ENCODE assay signal across 35 cellular contexts in the genomic region with DNA sequence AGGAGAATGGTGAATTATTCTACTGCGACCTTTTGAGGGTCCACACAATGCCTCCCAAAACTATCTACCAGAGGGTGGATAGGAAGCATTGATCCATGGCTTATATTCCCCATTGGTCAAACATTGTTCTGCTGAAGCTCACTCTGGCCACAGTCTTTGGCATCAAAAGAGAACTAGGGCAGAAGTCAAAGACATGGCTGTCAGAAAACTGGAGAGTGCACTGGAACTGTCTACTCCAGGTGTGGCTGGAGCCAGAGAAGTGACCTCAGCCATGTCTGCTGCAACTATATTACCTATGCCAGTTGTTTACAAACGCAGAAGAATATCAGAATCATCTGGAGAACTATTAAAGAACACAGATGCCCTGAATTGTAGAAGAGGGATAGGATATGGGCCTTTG.
A peak's percentile ranks its signal among the peaks of the same experiment; 100 is the strongest.
DNase-seq lines count a peak whose midpoint lies in the region; ATAC-seq, FAIRE-seq and TF ChIP-seq lines count a peak whose summit lies in the region.
"Had no signal": no experiment of that assay in that cellular context is flagged by ENCODE, and none has a peak within 500 bp of the region (broad histone marks: within the 10 kb centered on the region; RNA-seq: fewer than 3 reads in every experiment).

No MANE protein-coding gene starts in this region.

- H4K20me1 ChIP-seq in HepG2 (ENCODE audit: insufficient read depth, low read length): no peaks in the 10 kb centered on the region
- H4K20me1 ChIP-seq: BLaER1; BLaER1 treated with 17β-estradiol and CSF1 and Interleukin-3, amounts not matched to agents 10 nM and 100 nM had no signal

- H2AFZ ChIP-seq in HepG2 (ENCODE audit: low read length): no peak overlapping the region

- TF ChIP-seq POLR2A in right lobe of liver (IDR thresholded peaks at IDR 0.05) (no peak), HepG2 (IDR thresholded peaks at IDR 0.05; ENCODE audit: insufficient read depth in 1 of 2, low read depth in 2 of 2, low read length in 2 of 2) (no peak)

- H3K9me3 ChIP-seq in right lobe of liver (no peaks in the 10 kb centered on the region), HepG2 (ENCODE audit: low read length) (no peaks in the 10 kb centered on the region)
- H3K9me3 ChIP-seq: A549, BE2C, Caco-2 had no signal

- no peaks in the 10 kb centered on the region for H3K36me3 ChIP-seq in right lobe of liver
- no peaks in the 10 kb centered on the region for H3K36me3 ChIP-seq in HepG2 (replicated peaks in 1 of 2; ENCODE audit: control insufficient read depth in 1 of 2, insufficient read depth in 2 of 2, low read length in 2 of 2)
- H3K36me3 ChIP-seq: BE2C; BLaER1 treated with 17β-estradiol and CSF1 and Interleukin-3, amounts not matched to agents 10 nM and 100 nM had no signal

- no peaks in the 10 kb centered on the region for H3K36me3 Mint-ChIP-seq in stimulated activated naive B cell treated with anti-CD40 and anti-IgM and Interleukin-4, amounts not matched to agents 10 μg/mL and 1 μg/mL and 100 μg/mL, for 72 hours
- H3K36me3 Mint-ChIP-seq: CD14-positive monocyte; CD4-positive, alpha-beta memory T cell; CD4-positive, CD25-positive, alpha-beta regulatory T cell; CD8-positive, alpha-beta memory T cell; CD8-positive, alpha-beta T cell had no signal

- TF ChIP-seq EP300 in HepG2 (IDR thresholded peaks at IDR 0.05; ENCODE audit: low read depth in 2 of 2, low read length in 2 of 2): no peak
- no peak for TF ChIP-seq EP300 in HepG2 (CRISPR knock-in tag; IDR thresholded peaks at IDR 0.05; ENCODE audit: borderline replicate concordance)

- no peak for TF ChIP-seq RAD21 in HepG2 (CRISPR knock-in tag; IDR thresholded peaks at IDR 0.05)

- no peak overlapping the region for H3K9ac ChIP-seq in HepG2 (ENCODE audit: insufficient read depth, low read depth, low read length)
- H3K9ac ChIP-seq: BLaER1; BLaER1 treated with 17β-estradiol and CSF1 and Interleukin-3, amounts not matched to agents 10 nM and 100 nM had no signal

- H3K4me3 ChIP-seq in right lobe of liver: no peak overlapping the region
- no peak overlapping the region for H3K4me3 ChIP-seq in HepG2 (replicated peaks in 1 of 3; ENCODE audit: insufficient read depth in 1 of 3, low read depth in 2 of 3, low read length in 3 of 3)
- H3K4me3 ChIP-seq: A549; BLaER1; BLaER1 treated with 17β-estradiol and CSF1 and Interleukin-3, amounts not matched to agents 10 nM and 100 nM had no signal

- H3K27ac ChIP-seq in right lobe of liver: no peak overlapping the region
- H3K27ac ChIP-seq in HepG2 (ENCODE audit: extremely low read length, insufficient read depth, low read length): no peak overlapping the region
- H3K27ac ChIP-seq: 22Rv1; A549; BLaER1; BLaER1 treated with 17β-estradiol and CSF1 and Interleukin-3, amounts not matched to agents 10 nM and 100 nM; C4-2B had no signal

- ATAC-seq in right lobe of liver: peak; percentile 44 to 84 (median 54)
- no peak for ATAC-seq in HepG2
- peak; percentile 90 for ATAC-seq in left lobe of liver
- no peak for ATAC-seq in stimulated activated naive B cell treated with anti-CD40 and anti-IgM and Interleukin-4, amounts not matched to agents 10 μg/mL and 1 μg/mL and 100 μg/mL, for 72 hours (replicated peaks)
- ATAC-seq: A549; CD8-positive, alpha-beta T cell had no signal

- TF ChIP-seq CTCF in right lobe of liver (IDR thresholded peaks at IDR 0.05): no peak
- TF ChIP-seq CTCF in HepG2 (CRISPR knock-in tag; IDR thresholded peaks at IDR 0.05): no peak

- peaks cover 0 to 6% of the 10 kb centered on the region in 2 donors for H3K4me1 Mint-ChIP-seq in stimulated activated naive B cell treated with anti-CD40 and anti-IgM and Interleukin-4, amounts not matched to agents 10 μg/mL and 1 μg/mL and 100 μg/mL, for 72 hours
- H3K4me1 Mint-ChIP-seq: CD4-positive, alpha-beta memory T cell; CD4-positive, CD25-positive, alpha-beta regulatory T cell had no signal

- no peak for FAIRE-seq in HepG2 (lab: Jason Lieb, UNC)
- FAIRE-seq: A204.1, A549, D721Med had no signal

- H3K27ac Mint-ChIP-seq in stimulated activated naive B cell treated with anti-CD40 and anti-IgM and Interleukin-4, amounts not matched to agents 10 μg/mL and 1 μg/mL and 100 μg/mL, for 72 hours: peak overlapping the region; percentile 2
- H3K27ac Mint-ChIP-seq: B cell; CD14-positive monocyte; CD4-positive, alpha-beta memory T cell; CD4-positive, alpha-beta T cell; CD4-positive, CD25-positive, alpha-beta regulatory T cell; CD8-positive, alpha-beta memory T cell; CD8-positive, alpha-beta T cell had no signal

- no peaks in the 10 kb centered on the region for H3K27me3 Mint-ChIP-seq in stimulated activated naive B cell treated with anti-CD40 and anti-IgM and Interleukin-4, amounts not matched to agents 10 μg/mL and 1 μg/mL and 100 μg/mL, for 72 hours
- H3K27me3 Mint-ChIP-seq: CD4-positive, alpha-beta memory T cell; CD4-positive, alpha-beta T cell had no signal

- CTCF ChIA-PET in HepG2 (lab: Yijun Ruan, JAX; ENCODE audit: low intra/inter-chr PET ratio, low total read pairs): no interaction called here

- in situ Hi-C loops in HepG2 (cut with HindIII; ENCODE audit: extremely low pct_ligation_motif_present, low pct_unique_long_range_greater_than_20kb): loop anchor here (25.0 kb wide), 1 partner anchor 629 kb away; no protein-coding TSS in a partner anchor

- peak in 1 of 3 donors; percentile 50 for DNase-seq in right lobe of liver
- DNase-seq in HepG2 (ENCODE audit: low spot score): no peak
- no peak for DNase-seq in left lobe of liver (ENCODE audit: low spot score)
- no peak for DNase-seq in stimulated activated naive B cell treated with anti-CD40 and anti-IgM and Interleukin-4, amounts not matched to agents 10 μg/mL and 1 μg/mL and 100 μg/mL, for 72 hours
- DNase-seq in HT-29 (ENCODE audit: low spot score): no peak
- DNase-seq in activated gamma-delta T cell treated with Interleukin-2 at 50 U/mL for 16 hours: no peak
- DNase-seq: 8988T; ACHN; AML-193; BE2C; C1 segment of cervical spinal cord; Caco-2; Calu3; CD4-positive, alpha-beta memory T cell; CD4-positive, alpha-beta T cell; CD4-positive, CD25-positive, alpha-beta regulatory T cell; CD8-positive, alpha-beta memory T cell; CD8-positive, alpha-beta T cell; COR-L47; DMS 273 treated with DMSO at 0.1 percent for 48 hours; DMS153; DMS53; DMS79; DMS79 treated with DMSO at 0.1 percent for 48 hours; DND-41; EL had no signal

- no TSS peak for BruUV-seq in HepG2 (replicated peaks; lab: Mats Ljungman, UMichigan)

- intact Hi-C loops in right lobe of liver (cut with DNase I) (no loop called here), HepG2 (cut with micrococcal nuclease; ENCODE audit: unreplicated experiment) (no loop called here)

- H3K27me3 ChIP-seq in right lobe of liver (no peaks in the 10 kb centered on the region), HepG2 (ENCODE audit: control insufficient read depth in 1 of 2, insufficient read depth in 2 of 2, low read length in 2 of 2) (no peaks in the 10 kb centered on the region)
- H3K27me3 ChIP-seq: BE2C; BLaER1; BLaER1 treated with 17β-estradiol and CSF1 and Interleukin-3, amounts not matched to agents 10 nM and 100 nM had no signal

- peaks cover 0 to 9% (median 3%) of the 10 kb centered on the region in 4 donors for H3K4me1 ChIP-seq in right lobe of liver
- peaks cover 23% of the 10 kb centered on the region for H3K4me1 ChIP-seq in HepG2 (ENCODE audit: insufficient read depth, low read length)
- H3K4me1 ChIP-seq: A549, Caco-2 had no signal

- H3K79me2 ChIP-seq in HepG2 (ENCODE audit: insufficient read depth, low read length): no peaks in the 10 kb centered on the region

- POLR2A ChIA-PET in HepG2 (lab: Yijun Ruan, JAX): no interaction called here

- H3K4me2 ChIP-seq in HepG2 (ENCODE audit: low read depth, low read length): no peak overlapping the region
- H3K4me2 ChIP-seq: A549; BLaER1; BLaER1 treated with 17β-estradiol and CSF1 and Interleukin-3, amounts not matched to agents 10 nM and 100 nM had no signal

- no peak overlapping the region for H3K4me3 Mint-ChIP-seq in stimulated activated naive B cell treated with anti-CD40 and anti-IgM and Interleukin-4, amounts not matched to agents 10 μg/mL and 1 μg/mL and 100 μg/mL, for 72 hours
- H3K4me3 Mint-ChIP-seq: B cell; CD14-positive monocyte; CD4-positive, alpha-beta memory T cell; CD4-positive, alpha-beta T cell; CD4-positive, CD25-positive, alpha-beta regulatory T cell; CD8-positive, alpha-beta memory T cell; CD8-positive, alpha-beta T cell had no signal

- no peaks in the 10 kb centered on the region for H3K9me3 Mint-ChIP-seq in stimulated activated naive B cell treated with anti-CD40 and anti-IgM and Interleukin-4, amounts not matched to agents 10 μg/mL and 1 μg/mL and 100 μg/mL, for 72 hours
- H3K9me3 Mint-ChIP-seq: CD14-positive monocyte; CD4-positive, alpha-beta T cell; CD4-positive, CD25-positive, alpha-beta regulatory T cell; CD8-positive, alpha-beta memory T cell; CD8-positive, alpha-beta T cell had no signal

- WGBS in right lobe of liver (ENCODE audit: insufficient coverage, low coverage, low lambda C conversion rate, missing lambda C conversion rate): 61% methylated on average over 2 of the region's 2 CpGs
- 46% methylated on average over 2 of the region's 2 CpGs for WGBS in HepG2 (ENCODE audit: low lambda C conversion rate)

TF ChIP-seq in HepG2, 621 proteins besides CTCF, POLR2A, EP300 and RAD21 (continues in another document):
- TF ChIP-seq PHB2 (IDR thresholded peaks at IDR 0.05; ENCODE audit: partially characterized antibody): no peak
- TF ChIP-seq TBP (CRISPR knock-in tag; IDR thresholded peaks at IDR 0.05): no peak
- no peak for TF ChIP-seq ZNF468 (CRISPR knock-in tag; IDR thresholded peaks at IDR 0.05)
- no peak for TF ChIP-seq SAFB2 (CRISPR knock-in tag; IDR thresholded peaks at IDR 0.05; ENCODE audit: borderline replicate concordance, low read depth)
- no peak for TF ChIP-seq NFKB2 (CRISPR knock-in tag; IDR thresholded peaks at IDR 0.05; ENCODE audit: borderline replicate concordance)
- no peak for TF ChIP-seq MIER2 (CRISPR knock-in tag; IDR thresholded peaks at IDR 0.05)
- TF ChIP-seq, protein P1, sequence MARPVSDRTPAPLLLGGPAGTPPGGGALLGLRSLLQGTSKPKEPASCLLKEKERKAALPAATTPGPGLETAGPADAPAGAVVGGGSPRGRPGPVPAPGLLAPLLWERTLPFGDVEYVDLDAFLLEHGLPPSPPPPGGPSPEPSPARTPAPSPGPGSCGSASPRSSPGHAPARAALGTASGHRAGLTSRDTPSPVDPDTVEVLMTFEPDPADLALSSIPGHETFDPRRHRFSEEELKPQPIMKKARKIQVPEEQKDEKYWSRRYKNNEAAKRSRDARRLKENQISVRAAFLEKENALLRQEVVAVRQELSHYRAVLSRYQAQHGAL (CRISPR knock-in tag; IDR thresholded peaks at IDR 0.05; ENCODE audit: not compliant biosample characterization): no peak
- no peak for TF ChIP-seq FOSL1 (CRISPR knock-in tag; IDR thresholded peaks at IDR 0.05; ENCODE audit: borderline replicate concordance)
- TF ChIP-seq ARHGAP35 (CRISPR knock-in tag; IDR thresholded peaks at IDR 0.05; ENCODE audit: borderline replicate concordance): no peak

Comparison
In these comparisons a context has a peak if more than half of its experiments do, and no peak if none do; other contexts are left out.
1. ATAC-seq: peak in right lobe of liver (4 of 4) and left lobe of liver (single experiment); none in HepG2 (single experiment) and stimulated activated naive B cell treated with anti-CD40 and anti-IgM and Interleukin-4, amounts not matched to agents 10 μg/mL and 1 μg/mL and 100 μg/mL, for 72 hours (0 of 2).